ENCODE assay signal across 32 cellular contexts in the genomic region with DNA sequence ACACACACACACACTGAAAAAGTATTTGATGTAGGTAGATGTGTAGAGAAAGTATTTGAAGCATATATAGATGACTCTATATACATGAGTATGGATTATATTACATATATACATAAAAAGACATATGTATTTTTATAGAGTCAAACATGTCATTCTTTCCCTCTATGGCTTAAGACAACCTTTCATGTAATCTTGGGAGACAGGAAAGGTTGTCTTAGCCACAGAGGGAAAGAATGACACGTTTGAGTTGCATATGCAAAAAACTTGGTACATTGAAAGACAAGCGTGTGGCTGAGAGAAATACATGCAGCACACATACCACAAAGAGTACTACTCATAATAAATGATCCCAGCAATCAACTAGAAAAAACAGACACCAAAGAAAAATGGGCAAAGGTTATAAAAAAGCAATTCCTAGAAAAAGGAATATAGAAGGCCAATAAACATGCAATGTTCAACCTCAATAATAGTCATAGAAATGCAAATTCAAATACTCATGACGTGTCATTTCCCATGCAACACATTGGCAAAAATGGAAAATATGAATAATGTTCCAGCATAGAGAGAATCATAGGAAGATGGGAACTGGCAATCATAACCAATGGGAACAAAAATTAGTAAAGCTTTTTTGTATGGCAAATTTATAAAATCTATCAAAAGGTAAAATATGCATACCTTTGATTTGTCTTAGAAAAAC.
"Had no signal": no experiment of that assay in that cellular context is flagged by ENCODE, and none has a peak within 500 bp of the region (broad histone marks: within the 10 kb centered on the region; RNA-seq: fewer than 3 reads in every experiment).

No MANE protein-coding gene starts in this region.

- H3K27me3 Mint-ChIP-seq: activated CD4-positive, alpha-beta memory T cell treated with anti-CD3 and anti-CD28 coated beads, Interleukin-2, amount 10 ng/mL, durations not matched to agents 7 days and 5 days; effector memory CD8-positive, alpha-beta T cell had no signal

- H3K4me3 Mint-ChIP-seq: activated CD4-positive, alpha-beta memory T cell treated with anti-CD3 and anti-CD28 coated beads, Interleukin-2, amount 10 ng/mL, durations not matched to agents 7 days and 5 days; activated CD4-positive, alpha-beta T cell treated with anti-CD3 and anti-CD28 coated beads, Interleukin-2, amount 10 ng/mL, durations not matched to agents 24 days and 14 days; activated naive CD8-positive, alpha-beta T cell treated with anti-CD3 and anti-CD28 coated beads, Interleukin-2, amount 10 ng/mL, durations not matched to agents 7 days and 5 days; effector memory CD8-positive, alpha-beta T cell; naive thymus-derived CD8-positive, alpha-beta T cell; neural progenitor cell; T-helper 17 cell had no signal

- H3K9me3 Mint-ChIP-seq: activated CD4-positive, alpha-beta memory T cell treated with anti-CD3 and anti-CD28 coated beads, Interleukin-2, amount 10 ng/mL, durations not matched to agents 7 days and 5 days; activated CD4-positive, alpha-beta T cell treated with anti-CD3 and anti-CD28 coated beads, Interleukin-2, amount 10 ng/mL, durations not matched to agents 24 days and 14 days; activated naive CD8-positive, alpha-beta T cell treated with anti-CD3 and anti-CD28 coated beads, Interleukin-2, amount 10 ng/mL, durations not matched to agents 7 days and 5 days; effector memory CD8-positive, alpha-beta T cell; naive thymus-derived CD8-positive, alpha-beta T cell; neural progenitor cell had no signal

- H3K36me3 Mint-ChIP-seq: activated naive CD8-positive, alpha-beta T cell treated with anti-CD3 and anti-CD28 coated beads, Interleukin-2, amount 10 ng/mL, durations not matched to agents 7 days and 5 days; naive thymus-derived CD8-positive, alpha-beta T cell; neural progenitor cell had no signal

- ATAC-seq: activated CD4-positive, CD25-positive, alpha-beta regulatory T cell treated with anti-CD3 and anti-CD28 coated beads, Interleukin-2, amount 50 U/mL, for 24 hours; effector memory CD8-positive, alpha-beta T cell; heart left ventricle; left lobe of liver; lower lobe of right lung; naive thymus-derived CD8-positive, alpha-beta T cell; right cardiac atrium; T-helper 17 cell had no signal

- FAIRE-seq: astrocyte had no signal

- DNase-seq: activated CD4-positive, alpha-beta memory T cell treated with anti-CD3 and anti-CD28 coated beads, Interleukin-2, amount 10 ng/mL, durations not matched to agents 7 days and 5 days; activated CD4-positive, alpha-beta T cell treated with anti-CD3 and anti-CD28 coated beads, Interleukin-2, amount 10 ng/mL, durations not matched to agents 24 days and 14 days; activated CD8-positive, alpha-beta memory T cell treated with anti-CD3 and anti-CD28 coated beads, Interleukin-2, amount 50 U/mL, for 48 hours; activated naive CD4-positive, alpha-beta T cell; activated naive CD8-positive, alpha-beta T cell treated with anti-CD3 and anti-CD28 coated beads, Interleukin-2, amount 10 ng/mL, durations not matched to agents 7 days and 5 days; activated T-cell treated with anti-CD3 and anti-CD28 coated beads, Interleukin-2, amount 50 U/mL, for 48 hours; amniotic stem cell; brain microvascular endothelial cell; caudate nucleus; cortex of kidney; effector memory CD8-positive, alpha-beta T cell; foreskin fibroblast; heart left ventricle; hypothalamus; kidney glomerular epithelial cell; lower lobe of right lung; mesenchymal stem cell; naive thymus-derived CD8-positive, alpha-beta T cell; occipital lobe; posterior cingulate gyrus; right cardiac atrium; stimulated activated CD4-positive, alpha-beta T cell treated with anti-CD3 and anti-CD28 coated beads, Interleukin-2, amount 100 ng/mL, for 48 hours; stomach; T-helper 17 cell; T1000; thyroid gland; upper lobe of left lung; WERI-Rb-1 had no signal

- H3K27ac Mint-ChIP-seq: activated CD4-positive, alpha-beta memory T cell treated with anti-CD3 and anti-CD28 coated beads, Interleukin-2, amount 10 ng/mL, durations not matched to agents 7 days and 5 days; activated CD4-positive, alpha-beta T cell treated with anti-CD3 and anti-CD28 coated beads, Interleukin-2, amount 10 ng/mL, durations not matched to agents 24 days and 14 days; activated naive CD8-positive, alpha-beta T cell treated with anti-CD3 and anti-CD28 coated beads, Interleukin-2, amount 10 ng/mL, durations not matched to agents 7 days and 5 days; effector memory CD8-positive, alpha-beta T cell; naive thymus-derived CD8-positive, alpha-beta T cell; neural progenitor cell; T-helper 17 cell had no signal
